11 cellular contexts compared by ENCODE assay signal in the genomic region with DNA sequence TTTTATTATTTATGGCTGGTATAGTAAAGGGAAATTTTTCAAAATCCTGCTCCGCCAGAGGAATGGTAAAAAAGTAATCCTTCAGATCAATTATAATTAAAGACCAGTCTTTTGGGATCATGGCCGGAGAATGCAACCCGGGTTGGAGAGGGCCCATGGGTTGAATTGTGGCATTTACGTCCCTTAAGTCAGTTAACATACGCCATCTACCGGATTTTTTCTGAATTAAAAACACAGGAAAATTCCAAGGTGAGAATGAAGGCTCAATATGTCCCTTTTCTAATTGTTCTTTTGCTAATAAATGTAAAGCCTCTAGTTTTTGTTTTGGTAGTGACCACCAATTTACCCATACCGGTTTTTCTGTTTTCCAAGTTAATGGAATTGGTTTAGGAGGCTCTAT.
DNase-seq lines count a peak whose midpoint lies in the region; ATAC-seq lines count a peak whose summit lies in the region.
"Had no signal": no experiment of that assay in that cellular context is flagged by ENCODE, and none has a peak within 500 bp of the region (broad histone marks: within the 10 kb centered on the region; RNA-seq: fewer than 3 reads in every experiment).

No MANE protein-coding gene starts in this region.

- in situ Hi-C loops in G401 (cut with HindIII; ENCODE audit: low sequenced_read_pairs) = no loop called here

- DNase-seq in SHP77 (lab: John Stamatoyannopoulos, UW) (peak; percentile 22 to 41), SHP77 treated with DMSO at 0.1 percent for 48 hours (lab: John Stamatoyannopoulos, UW) (no peak), M059J (ENCODE audit: low read depth) (peak; percentile 32), SW480 (ENCODE audit: low spot score) (peak; percentile 40), myocyte (ENCODE audit: low read depth) (peak; percentile 9), NCI-H187 treated with DMSO at 0.1 percent for 48 hours (lab: John Stamatoyannopoulos, UW) (no peak), G401 (ENCODE audit: low spot score) (no peak)
- DNase-seq: activated naive CD8-positive, alpha-beta T cell treated with anti-CD3 and anti-CD28 coated beads, Interleukin-2, amount 10 ng/mL, durations not matched to agents 7 days and 5 days; C1 segment of cervical spinal cord had no signal

- no peak for ATAC-seq in HG02571 (IDR thresholded peaks at IDR 0.05; ENCODE audit: unreplicated experiment)
- ATAC-seq: natural killer cell treated with Interleukin-12 subunit alpha and Interleukin-12 subunit beta and Interleukin-15 and Interleukin-18, amount 100 ng/mL, for 72 hours had no signal

Comparison
In these comparisons a context has a peak if more than half of its experiments do, and no peak if none do; other contexts are left out.
1. DNase-seq: peak in SHP77 (2 of 2), M059J (single experiment), SW480 (single experiment) and myocyte (single experiment); none in SHP77 treated with DMSO at 0.1 percent for 48 hours (single experiment), NCI-H187 treated with DMSO at 0.1 percent for 48 hours (single experiment) and G401 (single experiment).